8 cellular contexts compared by ENCODE assay signal in the genomic region with DNA sequence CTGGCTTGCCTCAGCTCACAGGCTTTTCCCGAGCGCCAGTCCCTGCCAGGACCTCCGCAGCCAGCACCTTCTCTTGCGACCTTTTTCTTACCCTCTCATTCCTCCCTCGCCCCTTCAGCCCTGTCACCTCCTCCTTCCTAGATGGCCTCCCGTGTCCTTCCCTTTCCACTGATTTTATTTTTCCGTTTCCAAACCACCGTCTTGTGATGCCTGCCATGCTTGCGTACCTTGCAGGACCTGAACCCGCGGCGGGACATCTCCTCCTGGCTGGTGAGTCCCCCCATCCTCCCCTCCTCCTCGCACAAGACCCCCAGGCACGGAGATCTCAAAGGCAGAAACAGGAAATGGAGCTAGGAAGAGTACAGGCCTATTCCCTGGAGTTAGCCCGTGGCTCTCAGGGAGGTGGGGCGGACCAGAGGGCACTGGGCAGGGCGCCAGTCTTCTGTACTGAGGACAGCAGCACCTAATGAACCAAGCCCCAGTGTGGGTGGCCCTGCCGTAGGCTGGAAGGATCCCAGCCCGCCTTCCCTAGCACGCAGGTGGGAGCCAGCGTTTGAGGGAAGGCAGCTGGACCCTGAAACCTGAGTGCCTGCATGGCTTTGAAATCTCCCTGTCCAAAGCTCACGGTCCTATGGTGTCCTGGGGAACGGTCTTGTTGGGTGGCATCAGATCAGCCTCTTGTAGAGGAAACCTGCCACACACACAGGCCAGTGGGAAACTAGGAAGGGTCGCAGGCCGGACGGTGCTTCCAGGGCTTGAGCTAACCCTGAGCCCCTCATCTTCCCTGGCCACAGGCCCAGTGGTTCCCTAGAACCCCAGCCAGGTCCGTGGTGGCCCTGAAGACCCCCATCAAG. TPM values are rescaled to one million over a fixed set of nuclear protein-coding genes. Genes with fewer than 3 reads are reported as not detected.
DNase-seq lines count a peak whose midpoint lies in the region; ATAC-seq and TF ChIP-seq lines count a peak whose summit lies in the region.

No MANE protein-coding gene starts in this region.

- peaks cover 10% of the 10 kb centered on the region for H3K36me3 Mint-ChIP-seq in progenitor cell of endocrine pancreas (ENCODE audit: insufficient read depth)

- no peak for TF ChIP-seq CTCF in heart right ventricle (IDR thresholded peaks at IDR 0.05)
- TF ChIP-seq CTCF in progenitor cell of endocrine pancreas (IDR thresholded peaks at IDR 0.05; ENCODE audit: unreplicated experiment): no peak

- peak overlapping the region; percentile 65 to 97 (median 93) for H3K27ac ChIP-seq in heart right ventricle

- H3K4me1 ChIP-seq in heart right ventricle: peaks cover 17 to 68% (median 50%) of the 10 kb centered on the region in 9 donors

- H3K9me3 Mint-ChIP-seq in progenitor cell of endocrine pancreas (ENCODE audit: low read depth): no peaks in the 10 kb centered on the region

- peak overlapping the region; percentile 91 for H3K4me3 Mint-ChIP-seq in progenitor cell of endocrine pancreas (ENCODE audit: low read depth)

- H3K27me3 Mint-ChIP-seq in progenitor cell of endocrine pancreas: no peaks in the 10 kb centered on the region

- peak in 7 of 8 donors; percentile 22 to 67 (median 59) for ATAC-seq in heart right ventricle
- ATAC-seq in HG03469 (IDR thresholded peaks at IDR 0.05; ENCODE audit: unreplicated experiment): no peak

- H3K9me3 ChIP-seq in heart right ventricle: no peaks in the 10 kb centered on the region

- H3K36me3 ChIP-seq in heart right ventricle: peaks cover 0 to 49% (median 3%) of the 10 kb centered on the region in 9 donors

- 15% methylated on average over 27 of the region's 27 CpGs for WGBS in heart right ventricle, 2 donors

- peak overlapping the region; percentile 51 to 88 (median 73) for H3K4me3 ChIP-seq in heart right ventricle

- DNase-seq in NCI-H748 (lab: John Stamatoyannopoulos, UW; ENCODE audit: unreplicated experiment): peak; percentile 57
- DNase-seq in NCI-H748 treated with DMSO at 0.1 percent for 48 hours (lab: John Stamatoyannopoulos, UW): no peak
- peak; percentile 67 for DNase-seq in NCI-H2029 treated with DMSO at 0.1 percent for 48 hours (lab: John Stamatoyannopoulos, UW)
- peak; percentile 24 for DNase-seq in activated naive CD4-positive, alpha-beta T cell treated with anti-CD3 and anti-CD28 coated beads, Interleukin-2, amount 50 U/mL, for 16 hours
- DNase-seq in heart right ventricle: peak; percentile 77 to 83
- DNase-seq in progenitor cell of endocrine pancreas (ENCODE audit: low spot score, unreplicated experiment): no peak
- no peak for DNase-seq in middle frontal gyrus (ENCODE audit: extremely low spot score, low spot score)

- intact Hi-C loops in heart right ventricle (cut with DNase I): loop anchor here in 8 of 10 donors (1.0 to 10.0 kb wide), 9 partner anchors 16 to 176 kb away; partner anchors contain the start of genes PSMB3 (in 2 of the 8), MLLT6 (in 1 of the 8) and PCGF2 (in 1 of the 8)

- H3K27me3 ChIP-seq in heart right ventricle: no peaks in the 10 kb centered on the region

- peaks cover 6% of the 10 kb centered on the region for H3K4me1 Mint-ChIP-seq in progenitor cell of endocrine pancreas (ENCODE audit: low read depth)

- peak overlapping the region; percentile 86 for H3K27ac Mint-ChIP-seq in progenitor cell of endocrine pancreas

RNA-seq across cellular contexts. Expression of gene CISD3, which starts 0.6 kb away (rescaled TPM):
- total RNA-seq in heart right ventricle (10 to 100 TPM; 58.1 to 84.1 (median 69.4) TPM), progenitor cell of endocrine pancreas (5.1 and 5.9 TPM in 2 replicates)
- polyA plus RNA-seq in heart right ventricle: 10 to 100 TPM; 50.5 to 83.6 TPM

RNA-seq across cellular contexts. Expression of gene PCGF2, which starts 17.4 kb away (rescaled TPM):
- 10 to 100 TPM; 15.8 to 30.0 (median 22.8) TPM for total RNA-seq in heart right ventricle
- polyA plus RNA-seq in heart right ventricle: 10 to 100 TPM; 23.8 to 51.6 TPM
- 109 and 112 TPM in 2 replicates for total RNA-seq in progenitor cell of endocrine pancreas

RNA-seq across cellular contexts. Expression of gene PSMB3, which starts 21.8 kb away (rescaled TPM):
- 100 to 1,000 TPM; 148 to 220 (median 162) TPM for total RNA-seq in heart right ventricle
- polyA plus RNA-seq in heart right ventricle: 100 to 1,000 TPM; 359 to 379 TPM
- total RNA-seq in progenitor cell of endocrine pancreas: 134 and 138 TPM in 2 replicates

RNA-seq across cellular contexts. Expression of gene MLLT6, which starts 25.7 kb away (rescaled TPM):
- 100 to 1,000 TPM in 1 of 10 donors, 10 to 100 TPM in 9; 56.3 to 100 (median 67.5) TPM for total RNA-seq in heart right ventricle
- 100 to 1,000 TPM in 1 of 2 donors, 10 to 100 TPM in 1; 17.3 to 104 TPM for polyA plus RNA-seq in heart right ventricle
- total RNA-seq in progenitor cell of endocrine pancreas: 147 and 155 TPM in 2 replicates

RNA-seq across cellular contexts. Expression of gene EPOP, which starts 56.0 kb away (rescaled TPM):
- total RNA-seq in heart right ventricle (1 to 10 TPM in 2 of 10 donors, under 1 TPM in 8; 0.25 to 1.3 (median 0.64) TPM), progenitor cell of endocrine pancreas (8.2 and 10.0 TPM in 2 replicates)
- polyA plus RNA-seq in heart right ventricle: 1 to 10 TPM in 1 of 2 donors, under 1 TPM in 1; 0.66 to 2.2 TPM

Comparison
In these comparisons a context has a peak if more than half of its experiments do, and no peak if none do; other contexts are left out.
1. DNase-seq: peak in NCI-H748 (single experiment), NCI-H2029 treated with DMSO at 0.1 percent for 48 hours (single experiment), activated naive CD4-positive, alpha-beta T cell treated with anti-CD3 and anti-CD28 coated beads, Interleukin-2, amount 50 U/mL, for 16 hours (single experiment) and heart right ventricle (2 of 2); none in NCI-H748 treated with DMSO at 0.1 percent for 48 hours (single experiment), progenitor cell of endocrine pancreas (single experiment) and middle frontal gyrus (single experiment).